Comparison of ENCODE assay signal across 8 cellular contexts in the genomic region with DNA sequence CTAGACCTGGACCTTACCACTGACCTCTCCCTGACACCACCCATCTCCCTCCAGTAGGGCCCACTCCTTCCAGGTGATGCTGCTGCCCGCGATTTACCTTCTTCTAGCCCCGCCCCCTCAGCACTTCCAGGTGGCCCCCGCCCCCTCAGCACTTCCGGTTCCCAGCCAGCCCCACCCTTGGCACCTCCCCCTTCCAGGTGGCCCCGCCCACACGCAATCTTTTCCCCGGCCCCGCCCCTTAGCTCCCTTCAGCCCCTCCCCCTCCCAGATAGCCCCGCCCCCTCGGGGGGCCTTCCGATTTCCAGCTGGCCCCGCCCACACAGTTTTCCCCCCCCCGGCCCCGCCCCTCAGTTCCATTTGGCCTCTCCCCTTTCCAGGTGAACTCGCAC. TPM values are rescaled to one million over a fixed set of nuclear protein-coding genes. Genes with fewer than 3 reads are reported as not detected.
DNase-seq lines count a peak whose midpoint lies in the region; ATAC-seq and TF ChIP-seq lines count a peak whose summit lies in the region.

No MANE protein-coding gene starts in this region.

- intact Hi-C loops in activated naive CD4-positive, alpha-beta T cell treated with anti-CD3 and anti-CD28 coated beads for 36 hours (cut with micrococcal nuclease) = loop anchor here (2.0 kb wide), 1 partner anchor 299 kb away; a partner anchor contains a TSS
- intact Hi-C loops in ovary (cut with DNase I) (no loop called here), thyroid gland (cut with DNase I) (no loop called here)

- peak overlapping the region; percentile 97 for H3K27ac Mint-ChIP-seq in activated naive CD4-positive, alpha-beta T cell treated with anti-CD3 and anti-CD28 coated beads for 36 hours

- no peaks in the 10 kb centered on the region for H3K9me3 Mint-ChIP-seq in activated naive CD4-positive, alpha-beta T cell treated with anti-CD3 and anti-CD28 coated beads for 36 hours

- H3K27ac ChIP-seq in ovary (peak overlapping the region in 1 of 2 donors; percentile 96), thyroid gland (peak overlapping the region; percentile 89 to 91 (median 90))

- H3K9me3 ChIP-seq in Loucy (ENCODE audit: insufficient read depth, low read depth, low read length) = no peaks in the 10 kb centered on the region
- H3K9me3 ChIP-seq in ovary = no peaks in the 10 kb centered on the region
- H3K9me3 ChIP-seq in thyroid gland = no peaks in the 10 kb centered on the region

- peaks cover 14% of the 10 kb centered on the region for H3K36me3 Mint-ChIP-seq in activated naive CD4-positive, alpha-beta T cell treated with anti-CD3 and anti-CD28 coated beads for 36 hours (ENCODE audit: low read depth)

- H3K27me3 ChIP-seq in Loucy (ENCODE audit: insufficient read depth, low read length, poor library complexity, severe bottlenecking) (no peaks in the 10 kb centered on the region), ovary (no peaks in the 10 kb centered on the region), thyroid gland (no peaks in the 10 kb centered on the region)

- H3K79me2 ChIP-seq in Loucy (ENCODE audit: insufficient read depth, low read length) = peaks cover 62% of the 10 kb centered on the region

- peaks cover 7% of the 10 kb centered on the region; the same call in 1 of the 2 replicates for H3F3A ChIP-seq in Loucy (ENCODE audit: low read depth)

- peak overlapping the region; percentile 98 for H3K4me2 ChIP-seq in Loucy (ENCODE audit: low read depth, low read length, poor library complexity, severe bottlenecking)

- no peak for TF ChIP-seq POLR2A in ovary (IDR thresholded peaks at IDR 0.05)
- no peak for TF ChIP-seq POLR2A in thyroid gland (IDR thresholded peaks at IDR 0.05)

- H3K4me3 ChIP-seq in AG10803 (ENCODE audit: low read length) (peak overlapping the region; percentile 90), Loucy (ENCODE audit: low read length, poor library complexity, severe bottlenecking) (peak overlapping the region; percentile 84), ovary (peak overlapping the region; percentile 84), thyroid gland (replicated peaks in 1 of 3) (peak overlapping the region in 2 of 3 donors; percentile 74 to 81)

- no peaks in the 10 kb centered on the region for H3K27me3 Mint-ChIP-seq in activated naive CD4-positive, alpha-beta T cell treated with anti-CD3 and anti-CD28 coated beads for 36 hours (ENCODE audit: low read depth)

- peak overlapping the region; percentile 97 for H3K9ac ChIP-seq in Loucy (ENCODE audit: low read depth, low read length, poor library complexity, severe bottlenecking)

- peak overlapping the region; percentile 100 for H2AFZ ChIP-seq in Loucy (ENCODE audit: low read length)

- CTCF ChIA-PET in activated naive CD4-positive, alpha-beta T cell treated with anti-CD3 and anti-CD28 coated beads for 36 hours (lab: Charles Lee) = interaction anchor here (0.7 to 1.1 kb wide), 2 partner anchors 91 to 233 kb away, joined by 3 to 5 read pairs; no protein-coding TSS in a partner anchor

- TF ChIP-seq EP300 in ovary (IDR thresholded peaks at IDR 0.05) = no peak

- peak; percentile 11 for ATAC-seq in GM21360 (IDR thresholded peaks at IDR 0.05; ENCODE audit: unreplicated experiment)

- peaks cover 23% of the 10 kb centered on the region for H4K20me1 ChIP-seq in Loucy (ENCODE audit: insufficient read depth, low read length, poor library complexity, severe bottlenecking)

- TF ChIP-seq CTCF in AG10803 (conservative IDR thresholded peaks at IDR 0.05; ENCODE audit: low read length) (no peak), Loucy (conservative IDR thresholded peaks at IDR 0.05; ENCODE audit: low read length) (no peak), ovary (IDR thresholded peaks at IDR 0.05) (no peak), thyroid gland (IDR thresholded peaks at IDR 0.05) (no peak)

- peaks cover 22% of the 10 kb centered on the region for H3K4me1 ChIP-seq in Loucy (ENCODE audit: insufficient read depth, low read length, poor library complexity, severe bottlenecking)
- H3K4me1 ChIP-seq in ovary (ENCODE audit: insufficient read depth) = no peaks in the 10 kb centered on the region
- H3K4me1 ChIP-seq in thyroid gland = peaks cover 6 to 11% of the 10 kb centered on the region in 2 donors

- DNase-seq in AG10803 (ENCODE audit: low read depth) (peak; percentile 46), SK-MEL-5 (ENCODE audit: low read depth, low spot score) (peak; percentile 67), glomerular visceral epithelial cell (ENCODE audit: extremely low spot score) (peak; percentile 86), ovary (peak; percentile 69 to 82 (median 80)), thyroid gland (peak; percentile 66 to 74)
- peak; percentile 94 for DNase-seq in activated naive CD4-positive, alpha-beta T cell treated with anti-CD3 and anti-CD28 coated beads for 36 hours

- no peaks in the 10 kb centered on the region for H3K9me2 ChIP-seq in Loucy (replicated peaks; ENCODE audit: low read depth, low read length)

- in situ Hi-C loops in SK-MEL-5 (cut with HindIII; ENCODE audit: low pct_unique_long_range_greater_than_20kb, low sequenced_read_pairs) = no loop called here

- peaks cover 31% of the 10 kb centered on the region for H3K4me1 Mint-ChIP-seq in activated naive CD4-positive, alpha-beta T cell treated with anti-CD3 and anti-CD28 coated beads for 36 hours (ENCODE audit: low read depth)

- 2% methylated on average over 11 to 16 of the region's 16 CpGs for WGBS in ovary, 3 donors
- 3 to 5% methylated on average over 10 to 15 of the region's 16 CpGs for WGBS in thyroid gland, 2 donors

- H3K36me3 ChIP-seq in Loucy (ENCODE audit: insufficient read depth, low read length) = peaks cover 2% of the 10 kb centered on the region; the same call in 1 of the 2 replicates
- no peaks in the 10 kb centered on the region for H3K36me3 ChIP-seq in ovary
- peaks cover 0 to 7% of the 10 kb centered on the region in 2 donors for H3K36me3 ChIP-seq in thyroid gland

- H3K4me3 Mint-ChIP-seq in activated naive CD4-positive, alpha-beta T cell treated with anti-CD3 and anti-CD28 coated beads for 36 hours = peak overlapping the region; percentile 90

RNA-seq across cellular contexts. Expression of a gene that starts 0.6 kb away (rescaled TPM):
- total RNA-seq in SK-MEL-5 (2014; rRNA removed; shearing (Covaris generic)) = 31.8 and 36.1 TPM in 2 replicates
- polyA plus RNA-seq in SK-MEL-5 (2015; cell fraction: cytosol; rRNA removed) = 39.6 and 47.8 TPM in 2 replicates
- 138 and 181 TPM in 2 replicates for polyA plus RNA-seq in SK-MEL-5 (2015; cell fraction: nucleus; rRNA removed)
- total RNA-seq in activated naive CD4-positive, alpha-beta T cell treated with anti-CD3 and anti-CD28 coated beads for 36 hours = 100 to 1,000 TPM; 187 to 195 TPM
- total RNA-seq in ovary (10 to 100 TPM; 12.3 to 36.2 (median 20.0) TPM), thyroid gland (10 to 100 TPM; 17.7 to 33.3 (median 26.7) TPM)
- 10 to 100 TPM; 12.9 to 22.7 TPM for polyA plus RNA-seq in ovary

RNA-seq across cellular contexts. Expression of a gene that starts 0.9 kb away (rescaled TPM):
- 1.3 and 1.8 TPM in 2 replicates for total RNA-seq in SK-MEL-5 (2014; rRNA removed; shearing (Covaris generic))
- 4.0 and 4.6 TPM in 2 replicates for polyA plus RNA-seq in SK-MEL-5 (2015; cell fraction: cytosol; rRNA removed)
- 1.1 and 1.5 TPM in 2 replicates for polyA plus RNA-seq in SK-MEL-5 (2015; cell fraction: nucleus; rRNA removed)
- 1 to 10 TPM; 6.1 to 6.7 TPM for total RNA-seq in activated naive CD4-positive, alpha-beta T cell treated with anti-CD3 and anti-CD28 coated beads for 36 hours
- total RNA-seq in ovary (10 to 100 TPM in 1 of 7 donors, 1 to 10 TPM in 6; 3.2 to 11.9 (median 7.8) TPM), thyroid gland (1 to 10 TPM; 4.2 to 6.1 (median 5.4) TPM)
- polyA plus RNA-seq in ovary = 1 to 10 TPM; 6.1 to 7.5 TPM

RNA-seq across cellular contexts. Expression of a gene that starts 59.0 kb away (rescaled TPM):
- 1.7 and 2.3 TPM in 2 replicates for total RNA-seq in SK-MEL-5 (2014; rRNA removed; shearing (Covaris generic))
- polyA plus RNA-seq in SK-MEL-5 (2015; cell fraction: cytosol; rRNA removed) = 1.2 and 3.1 TPM in 2 replicates
- 16.0 and 34.0 TPM in 2 replicates for polyA plus RNA-seq in SK-MEL-5 (2015; cell fraction: nucleus; rRNA removed)
- 1 to 10 TPM; 8.8 to 9.6 TPM for total RNA-seq in activated naive CD4-positive, alpha-beta T cell treated with anti-CD3 and anti-CD28 coated beads for 36 hours
- 1 to 10 TPM; 2.9 to 6.9 (median 4.9) TPM for total RNA-seq in ovary
- 10 to 100 TPM in 1 of 2 donors, 1 to 10 TPM in 1; 3.6 to 32.0 TPM for polyA plus RNA-seq in ovary
- 10 to 100 TPM in 2 of 4 donors, 1 to 10 TPM in 2; 4.8 to 17.7 (median 10.5) TPM for total RNA-seq in thyroid gland
